21 cellular contexts compared by ENCODE assay signal in the genomic region with DNA sequence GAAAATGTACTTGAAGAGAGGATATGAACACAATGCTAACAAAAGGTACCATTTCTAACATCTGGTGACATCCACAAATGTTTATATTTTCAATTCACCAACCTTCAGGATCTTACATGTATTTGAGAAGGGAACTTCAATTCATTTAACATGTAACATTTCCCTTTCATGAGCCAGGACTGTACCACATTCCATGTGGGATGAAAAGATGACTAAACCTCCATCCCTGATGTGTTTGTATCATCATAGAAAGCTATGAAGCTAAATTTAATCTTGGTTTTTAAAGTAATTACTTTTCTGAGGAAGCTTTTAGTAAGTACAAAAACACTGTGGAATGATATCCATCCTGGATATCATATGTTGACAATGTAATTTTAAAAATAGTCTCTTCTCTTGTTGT.
A peak's percentile ranks its signal among the peaks of the same experiment; 100 is the strongest.
DNase-seq lines count a peak whose midpoint lies in the region; ATAC-seq and TF ChIP-seq lines count a peak whose summit lies in the region.
"Had no signal": no experiment of that assay in that cellular context is flagged by ENCODE, and none has a peak within 500 bp of the region (broad histone marks: within the 10 kb centered on the region; RNA-seq: fewer than 3 reads in every experiment).

No MANE protein-coding gene starts in this region.

- no peak for ATAC-seq in activated CD8-positive, alpha-beta memory T cell treated with anti-CD3 and anti-CD28 coated beads, Interleukin-2, amount 10 ng/mL, durations not matched to agents 7 days and 5 days
- no peak for ATAC-seq in activated naive CD4-positive, alpha-beta T cell treated with anti-CD3 and anti-CD28 coated beads, Interleukin-2, amount 50 U/mL, for 72 hours
- no peak for ATAC-seq in HG03095 (IDR thresholded peaks at IDR 0.05; ENCODE audit: unreplicated experiment)
- ATAC-seq: body of pancreas; effector memory CD8-positive, alpha-beta T cell; gastroesophageal sphincter; sciatic nerve had no signal

- H3K9ac ChIP-seq in H9 (ENCODE audit: extremely low read depth, insufficient read length, low read length): no peak overlapping the region

- H4K91ac ChIP-seq in H9 (ENCODE audit: insufficient read length, low read depth, low read length): no peak overlapping the region

- DNase-seq in activated CD8-positive, alpha-beta memory T cell treated with anti-CD3 and anti-CD28 coated beads, Interleukin-2, amount 10 ng/mL, durations not matched to agents 7 days and 5 days: no peak
- no peak for DNase-seq in activated CD8-positive, alpha-beta memory T cell treated with anti-CD3 and anti-CD28 coated beads for 24 hours
- DNase-seq in H9: no peak
- DNase-seq in activated naive CD4-positive, alpha-beta T cell treated with anti-CD3 and anti-CD28 coated beads, Interleukin-2, amount 50 U/mL, for 72 hours (ENCODE audit: low spot score in 2 of 2): no peak
- DNase-seq in neural crest cell (ENCODE audit: low read depth, low spot score): no peak
- no peak for DNase-seq in NCI-H1417 treated with DMSO at 0.1 percent for 48 hours (lab: John Stamatoyannopoulos, UW)
- no peak for DNase-seq in NCI-H1436 (lab: John Stamatoyannopoulos, UW)
- DNase-seq: activated CD8-positive, alpha-beta memory T cell treated with anti-CD3 and anti-CD28 coated beads, Interleukin-2, amount 50 U/mL, for 4 hours; body of pancreas; C1 segment of cervical spinal cord; effector memory CD8-positive, alpha-beta T cell; esophagus squamous epithelium; H7; hypothalamus; left ventricle myocardium inferior; NCI-H187; NCI-H526 treated with DMSO at 0.1 percent for 48 hours had no signal

- H4K20me1 ChIP-seq in H9 (ENCODE audit: control insufficient read depth, insufficient read depth, insufficient read length): no peaks in the 10 kb centered on the region

- H2AK5ac ChIP-seq in H9 (ENCODE audit: insufficient read length, low read length): no peak overlapping the region

- no peak overlapping the region for H3K14ac ChIP-seq in H9 (ENCODE audit: insufficient read depth, low read length)

- no peaks in the 10 kb centered on the region for H3K27me3 Mint-ChIP-seq in activated CD8-positive, alpha-beta memory T cell treated with anti-CD3 and anti-CD28 coated beads, Interleukin-2, amount 10 ng/mL, durations not matched to agents 7 days and 5 days
- H3K27me3 Mint-ChIP-seq in H9 (ENCODE audit: low read depth) (no peaks in the 10 kb centered on the region), neural crest cell (ENCODE audit: low read depth) (no peaks in the 10 kb centered on the region)
- H3K27me3 Mint-ChIP-seq: effector memory CD8-positive, alpha-beta T cell had no signal

- H3K27ac ChIP-seq in H9 (ENCODE audit: insufficient read length, low read depth, low read length): no peak overlapping the region
- H3K27ac ChIP-seq: body of pancreas, esophagus squamous epithelium, gastroesophageal sphincter, left ventricle myocardium inferior had no signal

- no peaks in the 10 kb centered on the region for H3K27me3 ChIP-seq in H9 (ENCODE audit: insufficient read depth, low read length)
- H3K27me3 ChIP-seq: body of pancreas, esophagus squamous epithelium, gastroesophageal sphincter had no signal

- H3K4me1 ChIP-seq in H9 (ENCODE audit: insufficient read depth, low read length): no peaks in the 10 kb centered on the region
- H3K4me1 ChIP-seq: body of pancreas, esophagus squamous epithelium had no signal

- H3K56ac ChIP-seq in H9 (ENCODE audit: insufficient read length, low read depth, low read length): no peak overlapping the region

- H2BK15ac ChIP-seq in H9 (ENCODE audit: low read depth, low read length): no peak overlapping the region

- H2BK120ac ChIP-seq in H9 (ENCODE audit: low read depth, low read length, poor library complexity, severe bottlenecking): no peak overlapping the region

- no peak overlapping the region for H2BK20ac ChIP-seq in H9 (ENCODE audit: low read depth, low read length, poor library complexity, severe bottlenecking)

- no peaks in the 10 kb centered on the region for H3K23me2 ChIP-seq in H9 (ENCODE audit: insufficient read length, low read depth, low read length, poor library complexity, severe bottlenecking)

- no peak overlapping the region for H3T11ph ChIP-seq in H9 (ENCODE audit: low read length)

- no peak overlapping the region for H2BK5ac ChIP-seq in H9 (ENCODE audit: insufficient read length, low read length)

- H3K79me2 ChIP-seq in H9 (ENCODE audit: insufficient read depth, low read length): no peaks in the 10 kb centered on the region

- CTCF ChIA-PET in activated CD8-positive, alpha-beta memory T cell treated with anti-CD3 and anti-CD28 coated beads, Interleukin-2, amount 10 ng/mL, durations not matched to agents 7 days and 5 days (lab: Charles Lee): no interaction called here

- peaks cover 2% of the 10 kb centered on the region for H3K9me3 Mint-ChIP-seq in activated CD8-positive, alpha-beta memory T cell treated with anti-CD3 and anti-CD28 coated beads, Interleukin-2, amount 10 ng/mL, durations not matched to agents 7 days and 5 days (ENCODE audit: low read depth)
- H3K9me3 Mint-ChIP-seq in H9 (peaks cover 0 to 7% of the 10 kb centered on the region in 2 experiments; a peak in 3 of 5 replicates), neural crest cell (peaks cover 4% of the 10 kb centered on the region)
- peaks cover 0 to 13% of the 10 kb centered on the region in 2 donors for H3K9me3 Mint-ChIP-seq in activated naive CD4-positive, alpha-beta T cell treated with anti-CD3 and anti-CD28 coated beads, Interleukin-2, amount 50 U/mL, for 72 hours
- H3K9me3 Mint-ChIP-seq: effector memory CD8-positive, alpha-beta T cell had no signal

- H2AFZ ChIP-seq in H9 (ENCODE audit: low read length): no peak overlapping the region

- no peak overlapping the region for H4K5ac ChIP-seq in H9 (ENCODE audit: insufficient read length, low read depth, low read length)

- H3K18ac ChIP-seq in H9 (ENCODE audit: insufficient read length, low read depth, low read length): no peak overlapping the region

- H4K8ac ChIP-seq in H9 (replicated peaks; ENCODE audit: insufficient read length, low read depth, low read length): no peak overlapping the region

- TF ChIP-seq CTCF in H9 (conservative IDR thresholded peaks at IDR 0.05): no peak
- no peak for TF ChIP-seq CTCF in neural crest cell (conservative IDR thresholded peaks at IDR 0.05)

- H3K23ac ChIP-seq in H9 (ENCODE audit: insufficient read length, low read depth, low read length): no peak overlapping the region

- no peak overlapping the region for H2BK12ac ChIP-seq in H9 (ENCODE audit: insufficient read length, low read depth, low read length)

- H3K4me3 Mint-ChIP-seq in activated CD8-positive, alpha-beta memory T cell treated with anti-CD3 and anti-CD28 coated beads, Interleukin-2, amount 10 ng/mL, durations not matched to agents 7 days and 5 days: no peak overlapping the region
- H3K4me3 Mint-ChIP-seq in H9 (no peak overlapping the region), neural crest cell (no peak overlapping the region)
- H3K4me3 Mint-ChIP-seq: effector memory CD8-positive, alpha-beta T cell; mesothelial cell of epicardium had no signal

- H3K4ac ChIP-seq in H9 (ENCODE audit: low read depth, low read length): no peak overlapping the region

- no peak overlapping the region for H3K4me2 ChIP-seq in H9 (ENCODE audit: insufficient read depth, insufficient read length, low read length)

- H3K36me3 Mint-ChIP-seq in activated CD8-positive, alpha-beta memory T cell treated with anti-CD3 and anti-CD28 coated beads, Interleukin-2, amount 10 ng/mL, durations not matched to agents 7 days and 5 days: peaks cover 24% of the 10 kb centered on the region
- peaks cover 33 to 48% (median 48%) of the 10 kb centered on the region in 3 experiments; a peak in 6 of 7 replicates for H3K36me3 Mint-ChIP-seq in H9 (ENCODE audit: insufficient read depth in 1 of 3, low read depth in 3 of 3)
- H3K36me3 Mint-ChIP-seq in activated naive CD4-positive, alpha-beta T cell treated with anti-CD3 and anti-CD28 coated beads, Interleukin-2, amount 50 U/mL, for 72 hours: peaks cover 15 to 34% of the 10 kb centered on the region in 2 donors
- H3K36me3 Mint-ChIP-seq in neural crest cell (ENCODE audit: low read depth): peaks cover 32% of the 10 kb centered on the region

- peak overlapping the region; percentile 33 for H3K27ac Mint-ChIP-seq in activated CD8-positive, alpha-beta memory T cell treated with anti-CD3 and anti-CD28 coated beads, Interleukin-2, amount 10 ng/mL, durations not matched to agents 7 days and 5 days
- peak overlapping the region in 2 of 3 experiments; percentile 6 to 73; a peak in 2 of 7 replicates for H3K27ac Mint-ChIP-seq in H9
- H3K27ac Mint-ChIP-seq in activated naive CD4-positive, alpha-beta T cell treated with anti-CD3 and anti-CD28 coated beads, Interleukin-2, amount 50 U/mL, for 72 hours: peak overlapping the region; percentile 80 to 96
- peak overlapping the region; percentile 5 for H3K27ac Mint-ChIP-seq in neural crest cell (ENCODE audit: unreplicated experiment)
- H3K27ac Mint-ChIP-seq: effector memory CD8-positive, alpha-beta T cell; mesothelial cell of epicardium had no signal

- H3K79me1 ChIP-seq in H9 (ENCODE audit: insufficient read depth, low read depth, low read length, poor library complexity, severe bottlenecking): no peaks in the 10 kb centered on the region

- peaks cover 13% of the 10 kb centered on the region for H3K4me1 Mint-ChIP-seq in activated CD8-positive, alpha-beta memory T cell treated with anti-CD3 and anti-CD28 coated beads, Interleukin-2, amount 10 ng/mL, durations not matched to agents 7 days and 5 days
- H3K4me1 Mint-ChIP-seq in H9 (peaks cover 13 to 18% of the 10 kb centered on the region in 2 experiments), neural crest cell (peaks cover 16% of the 10 kb centered on the region)

- H3K9me3 ChIP-seq in H9 (ENCODE audit: control insufficient read depth, low read depth, low read length): no peaks in the 10 kb centered on the region
- H3K9me3 ChIP-seq: body of pancreas, esophagus squamous epithelium, gastroesophageal sphincter had no signal

Comparison
In these comparisons a context has a peak if more than half of its experiments do, and no peak if none do; other contexts are left out.
1. H3K27ac Mint-ChIP-seq: peak in every context shown above with its lines; median percentile 88 in activated naive CD4-positive, alpha-beta T cell treated with anti-CD3 and anti-CD28 coated beads, Interleukin-2, amount 50 U/mL, for 72 hours; 40 in H9; 33 in activated CD8-positive, alpha-beta memory T cell treated with anti-CD3 and anti-CD28 coated beads, Interleukin-2, amount 10 ng/mL, durations not matched to agents 7 days and 5 days; 5 in neural crest cell.